In genomic region chr6:65199121-65199520, GRCh38 we compare ENCODE assay signal across 27 cellular contexts.
"Had no signal": no experiment of that assay in that cellular context is flagged by ENCODE, and none has a peak within 500 bp of the region (broad histone marks: within the 10 kb centered on the region; RNA-seq: fewer than 3 reads in every experiment).

No MANE protein-coding gene starts in this region.

- H3K27ac ChIP-seq: KMS-11, SJCRH30, SK-N-MC had no signal

- H3K4me1 ChIP-seq: SJCRH30 had no signal

- H3K9ac ChIP-seq: KMS-11 had no signal

- H3K9me3 Mint-ChIP-seq: activated CD4-positive, alpha-beta T cell treated with anti-CD3 and anti-CD28 coated beads, Interleukin-2, amount 10 ng/mL, durations not matched to agents 24 days and 14 days had no signal

- H3K4me1 Mint-ChIP-seq: activated CD4-positive, alpha-beta T cell treated with anti-CD3 and anti-CD28 coated beads, Interleukin-2, amount 10 ng/mL, durations not matched to agents 24 days and 14 days; activated naive CD8-positive, alpha-beta T cell treated with anti-CD3 and anti-CD28 coated beads for 36 hours; activated T-helper 17 cell treated with anti-CD3 and anti-CD28 coated beads, Interleukin-2, amount 50 U/mL, for 72 hours; brain had no signal

- H3K4me3 Mint-ChIP-seq: activated CD4-positive, alpha-beta T cell treated with anti-CD3 and anti-CD28 coated beads, Interleukin-2, amount 10 ng/mL, durations not matched to agents 24 days and 14 days; activated CD8-positive, alpha-beta T cell treated with anti-CD3 and anti-CD28 coated beads for 36 hours; activated naive CD8-positive, alpha-beta T cell treated with anti-CD3 and anti-CD28 coated beads for 36 hours; activated T-cell treated with anti-CD3 and anti-CD28 coated beads, Interleukin-2, amount 50 U/mL, for 72 hours; activated T-helper 17 cell treated with anti-CD3 and anti-CD28 coated beads, Interleukin-2, amount 50 U/mL, for 72 hours; brain; T-helper 1 cell treated with Interleukin-12 subunit alpha and Interleukin-12 subunit beta and Interleukin-4 antibody, amounts not matched to agents 30 μg/mL and 1 μg/mL, for 36 hours; T-helper 2 cell treated with Interferon-gamma antibody and Interleukin-4, amounts not matched to agents 5 μg/mL and 100 μg/mL, for 36 hours had no signal

- H3K9me3 ChIP-seq: SJCRH30 had no signal

- H3K36me3 Mint-ChIP-seq: activated naive CD8-positive, alpha-beta T cell treated with anti-CD3 and anti-CD28 coated beads for 36 hours; brain had no signal

- H3K4me3 ChIP-seq: SJCRH30, SK-N-MC had no signal

- H3K27me3 Mint-ChIP-seq: activated CD4-positive, alpha-beta T cell treated with anti-CD3 and anti-CD28 coated beads, Interleukin-2, amount 10 ng/mL, durations not matched to agents 24 days and 14 days; activated CD8-positive, alpha-beta T cell treated with anti-CD3 and anti-CD28 coated beads for 36 hours; activated naive CD8-positive, alpha-beta T cell treated with anti-CD3 and anti-CD28 coated beads for 36 hours; activated T-helper 17 cell treated with anti-CD3 and anti-CD28 coated beads, Interleukin-2, amount 50 U/mL, for 72 hours had no signal

- H3K36me3 ChIP-seq: SJCRH30 had no signal

- ATAC-seq: activated CD8-positive, alpha-beta T cell treated with anti-CD3 and anti-CD28 coated beads for 36 hours; activated T-cell treated with anti-CD3 and anti-CD28 coated beads, Interleukin-2, amount 50 U/mL, for 72 hours; activated T-helper 17 cell treated with anti-CD3 and anti-CD28 coated beads, Interleukin-2, amount 50 U/mL, for 72 hours had no signal

- H3K4me2 ChIP-seq: KMS-11 had no signal

- H3K27ac Mint-ChIP-seq: activated CD4-positive, alpha-beta T cell treated with anti-CD3 and anti-CD28 coated beads, Interleukin-2, amount 10 ng/mL, durations not matched to agents 24 days and 14 days; activated CD8-positive, alpha-beta T cell treated with anti-CD3 and anti-CD28 coated beads for 36 hours; activated naive CD8-positive, alpha-beta T cell treated with anti-CD3 and anti-CD28 coated beads for 36 hours; activated T-cell treated with anti-CD3 and anti-CD28 coated beads, Interleukin-2, amount 50 U/mL, for 72 hours; activated T-helper 17 cell treated with anti-CD3 and anti-CD28 coated beads, Interleukin-2, amount 50 U/mL, for 72 hours; brain; T-helper 1 cell treated with Interleukin-12 subunit alpha and Interleukin-12 subunit beta and Interleukin-4 antibody, amounts not matched to agents 30 μg/mL and 1 μg/mL, for 36 hours; T-helper 2 cell treated with Interferon-gamma antibody and Interleukin-4, amounts not matched to agents 5 μg/mL and 100 μg/mL, for 36 hours had no signal

- H3K27me3 ChIP-seq: SJCRH30 had no signal

- DNase-seq: activated CD4-positive, alpha-beta T cell treated with anti-CD3 and anti-CD28 coated beads, Interleukin-2, amount 10 ng/mL, durations not matched to agents 24 days and 14 days; activated CD4-positive, alpha-beta T cell treated with anti-CD3 and anti-CD28 coated beads, Interleukin-2, amount 50 U/mL, for 4 hours; activated CD8-positive, alpha-beta T cell treated with anti-CD3 and anti-CD28 coated beads for 36 hours; activated effector memory CD4-positive, alpha-beta T cell treated with anti-CD3 and anti-CD28 coated beads, Interleukin-2, amount 50 U/mL, for 16 hours; activated naive CD4-positive, alpha-beta T cell; activated naive CD4-positive, alpha-beta T cell treated with anti-CD3 and anti-CD28 coated beads, Interleukin-2, amount 50 U/mL, for 16 hours; activated naive CD8-positive, alpha-beta T cell treated with anti-CD3 and anti-CD28 coated beads for 36 hours; activated T-cell treated with anti-CD3 and anti-CD28 coated beads, Interleukin-2, amount 50 U/mL, for 1 hour; activated T-cell treated with anti-CD3 and anti-CD28 coated beads, Interleukin-2, amount 50 U/mL, for 72 hours; amygdala; caudate nucleus; cerebellar nuclear complex; NCI-H1105; NCI-H1436; NCI-H1694; NCI-H1930; NCI-H2081 treated with DMSO at 0.1 percent for 48 hours; NCI-H345; NCI-H524 treated with DMSO at 0.1 percent for 48 hours; Right ventricle myocardium superior; SJCRH30 had no signal
